ENCODE assay signal across 11 cellular contexts in genomic region chr10:74822583-74823089, GRCh38. TPM values are rescaled to one million over a fixed set of nuclear protein-coding genes. Genes with fewer than 3 reads are reported as not detected.
A peak's percentile ranks its signal among the peaks of the same experiment; 100 is the strongest.
DNase-seq lines count a peak whose midpoint lies in the region; ATAC-seq and TF ChIP-seq lines count a peak whose summit lies in the region.
"Had no signal": no experiment of that assay in that cellular context is flagged by ENCODE, and none has a peak within 500 bp of the region (broad histone marks: within the 10 kb centered on the region; RNA-seq: fewer than 3 reads in every experiment).

No MANE protein-coding gene starts in this region.

- H3K9ac ChIP-seq in SK-N-SH, result no peak overlapping the region

- TF ChIP-seq RAD21 in SK-N-SH (IDR thresholded peaks at IDR 0.05; ENCODE audit: low read length), result no peak

- peak; percentile 20 for DNase-seq in activated CD4-positive, alpha-beta memory T cell treated with anti-CD3 and anti-CD28 coated beads for 36 hours
- DNase-seq in activated CD4-positive, alpha-beta memory T cell treated with anti-CD3 and anti-CD28 coated beads, Interleukin-2, amount 10 ng/mL, durations not matched to agents 7 days and 5 days, result no peak
- DNase-seq in SK-N-SH, result no peak
- peak; percentile 83 for DNase-seq in fibroblast of mammary gland (ENCODE audit: low read depth)
- no peak for DNase-seq in thoracic aorta (ENCODE audit: low spot score)
- DNase-seq in GM23338 (ENCODE audit: low spot score), result no peak
- DNase-seq in Caco-2, result no peak
- no peak for DNase-seq in midbrain (lab: John Stamatoyannopoulos, UW)
- DNase-seq: ACHN; activated CD4-positive, alpha-beta T cell treated with anti-CD3 and anti-CD28 coated beads for 36 hours; NCI-H1105 had no signal

- ATAC-seq in thoracic aorta (ENCODE audit: insufficient number of reproducible peaks, low FRiP score, low read depth), result no peak
- ATAC-seq in GM23338, result no peak
- ATAC-seq: activated CD4-positive, alpha-beta T cell treated with anti-CD3 and anti-CD28 coated beads for 36 hours had no signal

- H3K79me2 ChIP-seq in SK-N-SH (ENCODE audit: insufficient read depth) (peaks cover 7% of the 10 kb centered on the region), GM23338 (replicated peaks; ENCODE audit: insufficient read depth) (peaks cover 6% of the 10 kb centered on the region)

- no peak for TF ChIP-seq CTCF in SK-N-SH (IDR thresholded peaks at IDR 0.05)
- no peak for TF ChIP-seq CTCF in fibroblast of mammary gland (conservative IDR thresholded peaks at IDR 0.05; ENCODE audit: control insufficient read depth, insufficient read depth, low read depth, low read length)
- TF ChIP-seq CTCF in thoracic aorta (IDR thresholded peaks at IDR 0.05), result no peak
- no peak for TF ChIP-seq CTCF in GM23338 (conservative IDR thresholded peaks at IDR 0.05; ENCODE audit: low read depth in 2 of 2)
- TF ChIP-seq CTCF in Caco-2 (IDR thresholded peaks at IDR 0.05; ENCODE audit: insufficient read depth in 1 of 2, low read depth in 1 of 2, low read length in 1 of 2, severe bottlenecking in 1 of 2, unreplicated experiment in 1 of 2), result no peak

- H3K9me3 Mint-ChIP-seq in activated CD4-positive, alpha-beta memory T cell treated with anti-CD3 and anti-CD28 coated beads for 36 hours, result no peaks in the 10 kb centered on the region
- no peaks in the 10 kb centered on the region for H3K9me3 Mint-ChIP-seq in activated CD4-positive, alpha-beta memory T cell treated with anti-CD3 and anti-CD28 coated beads, Interleukin-2, amount 10 ng/mL, durations not matched to agents 7 days and 5 days
- H3K9me3 Mint-ChIP-seq in GM23338 (peaks cover 3% of the 10 kb centered on the region; the same call in 2 of the 3 replicates), Caco-2 (ENCODE audit: unreplicated experiment) (no peaks in the 10 kb centered on the region)

- CTCF ChIA-PET in activated CD4-positive, alpha-beta memory T cell treated with anti-CD3 and anti-CD28 coated beads for 36 hours (lab: Charles Lee), result interaction anchor here (0.8 to 1.2 kb wide), 2 partner anchors 10 to 145 kb away, joined by 3 read pairs; no protein-coding TSS in a partner anchor
- CTCF ChIA-PET in activated CD4-positive, alpha-beta memory T cell treated with anti-CD3 and anti-CD28 coated beads, Interleukin-2, amount 10 ng/mL, durations not matched to agents 7 days and 5 days (lab: Charles Lee), result interaction anchor here (1.4 to 2.2 kb wide), 2 partner anchors 84 to 197 kb away, joined by 7 to 8 read pairs; no protein-coding TSS in a partner anchor
- CTCF ChIA-PET in SK-N-SH (lab: Yijun Ruan, JAX), result interaction anchor here (0.6 to 3.3 kb wide), 7 partner anchors 16 to 556 kb away, joined by 3 to 11 read pairs (median 3); a partner anchor contains a TSS
- CTCF ChIA-PET in Caco-2 (lab: Charles Lee), result no interaction called here

- no TSS peak for BruUV-seq in Caco-2 (replicated peaks; lab: Mats Ljungman, UMichigan)

- no peak overlapping the region for H3K4me3 Mint-ChIP-seq in activated CD4-positive, alpha-beta memory T cell treated with anti-CD3 and anti-CD28 coated beads for 36 hours
- H3K4me3 Mint-ChIP-seq in activated CD4-positive, alpha-beta memory T cell treated with anti-CD3 and anti-CD28 coated beads, Interleukin-2, amount 10 ng/mL, durations not matched to agents 7 days and 5 days, result no peak overlapping the region
- no peak overlapping the region for H3K4me3 Mint-ChIP-seq in GM23338
- H3K4me3 Mint-ChIP-seq in Caco-2 (ENCODE audit: unreplicated experiment), result no peak overlapping the region
- H3K4me3 Mint-ChIP-seq: activated CD4-positive, alpha-beta T cell treated with anti-CD3 and anti-CD28 coated beads for 36 hours had no signal

- H3K4me1 ChIP-seq in SK-N-SH (ENCODE audit: control insufficient read depth in 1 of 2, insufficient read depth in 2 of 2, low read depth in 1 of 2, low read length in 1 of 2) (peaks cover 30 to 31% of the 10 kb centered on the region in 2 experiments), thoracic aorta (ENCODE audit: control insufficient read depth in 1 of 2, low read depth in 2 of 2) (peaks cover 31 to 42% of the 10 kb centered on the region in 2 donors), GM23338 (ENCODE audit: insufficient read depth) (peaks cover 14% of the 10 kb centered on the region), Caco-2 (peaks cover 19% of the 10 kb centered on the region)

- H3K4me1 Mint-ChIP-seq in activated CD4-positive, alpha-beta memory T cell treated with anti-CD3 and anti-CD28 coated beads for 36 hours (ENCODE audit: low read depth), result peaks cover 37% of the 10 kb centered on the region
- peaks cover 39% of the 10 kb centered on the region for H3K4me1 Mint-ChIP-seq in activated CD4-positive, alpha-beta memory T cell treated with anti-CD3 and anti-CD28 coated beads, Interleukin-2, amount 10 ng/mL, durations not matched to agents 7 days and 5 days
- H3K4me1 Mint-ChIP-seq in GM23338 (peaks cover 31% of the 10 kb centered on the region), Caco-2 (ENCODE audit: low read depth, unreplicated experiment) (peaks cover 22% of the 10 kb centered on the region)

- peaks cover 24% of the 10 kb centered on the region for H3F3A ChIP-seq in SK-N-SH (replicated peaks; ENCODE audit: insufficient read depth)
- no peaks in the 10 kb centered on the region for H3F3A ChIP-seq in GM23338 (replicated peaks; ENCODE audit: low read depth)

- H3K27ac ChIP-seq in SK-N-SH (ENCODE audit: low read depth in 2 of 2, low read length in 1 of 2), result peak overlapping the region; percentile 39 to 77
- H3K27ac ChIP-seq in thoracic aorta, result peak overlapping the region; percentile 75 to 85
- H3K27ac ChIP-seq in GM23338 (ENCODE audit: low read depth), result no peak overlapping the region

- intact Hi-C loops in activated CD4-positive, alpha-beta memory T cell treated with anti-CD3 and anti-CD28 coated beads for 36 hours (cut with micrococcal nuclease), result loop anchor here (10.0 kb wide), 1 partner anchor 828 kb away; the partner anchor contains the start of gene VCL
- intact Hi-C loops in Caco-2 (cut with micrococcal nuclease; ENCODE audit: unreplicated experiment), result no loop called here

- H3K4me3 ChIP-seq in SK-N-SH (ENCODE audit: low read depth in 2 of 2, low read length in 1 of 2), result no peak overlapping the region
- H3K4me3 ChIP-seq in fibroblast of mammary gland (ENCODE audit: control insufficient read depth, low read depth, low read length), result no peak overlapping the region
- H3K4me3 ChIP-seq in thoracic aorta, result no peak overlapping the region
- H3K4me3 ChIP-seq in GM23338, result no peak overlapping the region
- H3K4me3 ChIP-seq in Caco-2 (ENCODE audit: low read depth, low read length), result no peak overlapping the region

- POLR2A ChIA-PET in activated CD4-positive, alpha-beta memory T cell treated with anti-CD3 and anti-CD28 coated beads for 36 hours (lab: Charles Lee), result no interaction called here
- POLR2A ChIA-PET in activated CD4-positive, alpha-beta memory T cell treated with anti-CD3 and anti-CD28 coated beads, Interleukin-2, amount 10 ng/mL, durations not matched to agents 7 days and 5 days (lab: Charles Lee), result interaction anchor here (1.7 kb wide), 1 partner anchor 75 kb away, joined by 10 read pairs; no protein-coding TSS in a partner anchor
- POLR2A ChIA-PET in SK-N-SH (lab: Yijun Ruan, JAX), result no interaction called here
- POLR2A ChIA-PET in Caco-2 (lab: Charles Lee), result no interaction called here

- WGBS in SK-N-SH (ENCODE audit: low lambda C conversion rate), result 12% methylated on average over 2 of the region's 2 CpGs

- no peaks in the 10 kb centered on the region for H3K36me3 ChIP-seq in SK-N-SH (replicated peaks in 1 of 2; ENCODE audit: control insufficient read depth in 1 of 2, insufficient read depth in 2 of 2, low read length in 1 of 2)
- H3K36me3 ChIP-seq in thoracic aorta, result no peaks in the 10 kb centered on the region
- no peaks in the 10 kb centered on the region for H3K36me3 ChIP-seq in GM23338 (ENCODE audit: insufficient read depth)
- no peaks in the 10 kb centered on the region for H3K36me3 ChIP-seq in Caco-2 (ENCODE audit: control insufficient read depth, insufficient read depth, low read length)

- H4K20me1 ChIP-seq in SK-N-SH (ENCODE audit: insufficient read depth) (peaks cover 6% of the 10 kb centered on the region; the same call in 1 of the 2 replicates), GM23338 (replicated peaks; ENCODE audit: insufficient read depth) (no peaks in the 10 kb centered on the region)

- H3K9me3 ChIP-seq in SK-N-SH (no peaks in the 10 kb centered on the region), thoracic aorta (no peaks in the 10 kb centered on the region), Caco-2 (no peaks in the 10 kb centered on the region)

- H2AFZ ChIP-seq in SK-N-SH (ENCODE audit: low read depth) (peak overlapping the region; percentile 68), GM23338 (no peak overlapping the region)

- TF ChIP-seq EP300 in SK-N-SH (IDR thresholded peaks at IDR 0.05; ENCODE audit: borderline replicate concordance in 1 of 2, low read depth in 1 of 2, low read length in 1 of 2), result peak in 1 of 2 experiments; percentile 26; a peak in 1 of 4 replicates

- peak overlapping the region; percentile 19 for H3K4me2 ChIP-seq in SK-N-SH
- no peak overlapping the region for H3K4me2 ChIP-seq in GM23338

- H3K9me2 ChIP-seq in SK-N-SH (no peaks in the 10 kb centered on the region), GM23338 (ENCODE audit: insufficient read depth) (no peaks in the 10 kb centered on the region)

- no peaks in the 10 kb centered on the region for H3K36me3 Mint-ChIP-seq in activated CD4-positive, alpha-beta memory T cell treated with anti-CD3 and anti-CD28 coated beads for 36 hours
- H3K36me3 Mint-ChIP-seq in activated CD4-positive, alpha-beta memory T cell treated with anti-CD3 and anti-CD28 coated beads, Interleukin-2, amount 10 ng/mL, durations not matched to agents 7 days and 5 days (ENCODE audit: low read depth), result no peaks in the 10 kb centered on the region
- H3K36me3 Mint-ChIP-seq in GM23338 (ENCODE audit: low read depth) (no peaks in the 10 kb centered on the region), Caco-2 (ENCODE audit: insufficient read depth, unreplicated experiment) (peaks cover 8% of the 10 kb centered on the region)

- H3K27me3 ChIP-seq in SK-N-SH (ENCODE audit: insufficient read depth) (no peaks in the 10 kb centered on the region), thoracic aorta (replicated peaks; ENCODE audit: insufficient read depth) (no peaks in the 10 kb centered on the region), GM23338 (ENCODE audit: insufficient read depth) (no peaks in the 10 kb centered on the region), Caco-2 (replicated peaks; ENCODE audit: control insufficient read depth, insufficient read depth, low read length) (no peaks in the 10 kb centered on the region)

- H3K27me3 Mint-ChIP-seq in activated CD4-positive, alpha-beta memory T cell treated with anti-CD3 and anti-CD28 coated beads for 36 hours, result no peaks in the 10 kb centered on the region
- no peaks in the 10 kb centered on the region for H3K27me3 Mint-ChIP-seq in activated CD4-positive, alpha-beta memory T cell treated with anti-CD3 and anti-CD28 coated beads, Interleukin-2, amount 10 ng/mL, durations not matched to agents 7 days and 5 days
- peaks cover 20% of the 10 kb centered on the region for H3K27me3 Mint-ChIP-seq in GM23338 (ENCODE audit: insufficient read depth, low read depth, poor library complexity)
- H3K27me3 Mint-ChIP-seq in Caco-2 (ENCODE audit: insufficient read depth, unreplicated experiment), result no peaks in the 10 kb centered on the region
- H3K27me3 Mint-ChIP-seq: activated CD4-positive, alpha-beta T cell treated with anti-CD3 and anti-CD28 coated beads for 36 hours had no signal

- no peak overlapping the region for H3K27ac Mint-ChIP-seq in activated CD4-positive, alpha-beta memory T cell treated with anti-CD3 and anti-CD28 coated beads for 36 hours
- no peak overlapping the region for H3K27ac Mint-ChIP-seq in activated CD4-positive, alpha-beta memory T cell treated with anti-CD3 and anti-CD28 coated beads, Interleukin-2, amount 10 ng/mL, durations not matched to agents 7 days and 5 days
- H3K27ac Mint-ChIP-seq in GM23338 (no peak overlapping the region), Caco-2 (ENCODE audit: unreplicated experiment) (no peak overlapping the region)

RNA-seq across cellular contexts. Expression of gene KAT6B, which starts 3.8 kb away (rescaled TPM):
- total RNA-seq in activated CD4-positive, alpha-beta memory T cell treated with anti-CD3 and anti-CD28 coated beads for 36 hours, result 10 to 100 TPM; 17.4 to 20.5 TPM
- 10 to 100 TPM; 20.2 to 21.8 TPM for total RNA-seq in activated CD4-positive, alpha-beta memory T cell treated with anti-CD3 and anti-CD28 coated beads, Interleukin-2, amount 10 ng/mL, durations not matched to agents 7 days and 5 days
- 4.3 and 4.6 TPM in 2 replicates for polyA plus RNA-seq in SK-N-SH (2012; rRNA removed)
- polyA plus RNA-seq in SK-N-SH (2012; cell fraction: cytosol; rRNA removed), result 5.8 and 6.1 TPM in 2 replicates
- 11.5 and 13.6 TPM in 2 replicates for polyA plus RNA-seq in SK-N-SH (2012; cell fraction: nucleus; rRNA removed)
- 10 to 100 TPM; 38.4 to 46.9 TPM for total RNA-seq in thoracic aorta
- total RNA-seq in GM23338 (2014; rRNA removed; shearing (Covaris generic)), result 27.0 and 31.4 TPM in 2 replicates
- polyA plus RNA-seq in GM23338 (2016; fragmentation: Nextera tagmentation; extraction: Ambion mirVana), result 15.4 and 21.3 TPM in 2 replicates
- 14.9 and 16.8 TPM in 2 replicates for total RNA-seq in Caco-2 (2022)

Comparison
In these comparisons a context has a peak if more than half of its experiments do, and no peak if none do; other contexts are left out.
1. DNase-seq: peak in activated CD4-positive, alpha-beta memory T cell treated with anti-CD3 and anti-CD28 coated beads for 36 hours (single experiment) and fibroblast of mammary gland (single experiment); none in activated CD4-positive, alpha-beta memory T cell treated with anti-CD3 and anti-CD28 coated beads, Interleukin-2, amount 10 ng/mL, durations not matched to agents 7 days and 5 days (single experiment), SK-N-SH (single experiment), thoracic aorta (single experiment), GM23338 (single experiment), Caco-2 (0 of 2) and midbrain (single experiment).